8 cellular contexts compared by ENCODE assay signal in the genomic region with DNA sequence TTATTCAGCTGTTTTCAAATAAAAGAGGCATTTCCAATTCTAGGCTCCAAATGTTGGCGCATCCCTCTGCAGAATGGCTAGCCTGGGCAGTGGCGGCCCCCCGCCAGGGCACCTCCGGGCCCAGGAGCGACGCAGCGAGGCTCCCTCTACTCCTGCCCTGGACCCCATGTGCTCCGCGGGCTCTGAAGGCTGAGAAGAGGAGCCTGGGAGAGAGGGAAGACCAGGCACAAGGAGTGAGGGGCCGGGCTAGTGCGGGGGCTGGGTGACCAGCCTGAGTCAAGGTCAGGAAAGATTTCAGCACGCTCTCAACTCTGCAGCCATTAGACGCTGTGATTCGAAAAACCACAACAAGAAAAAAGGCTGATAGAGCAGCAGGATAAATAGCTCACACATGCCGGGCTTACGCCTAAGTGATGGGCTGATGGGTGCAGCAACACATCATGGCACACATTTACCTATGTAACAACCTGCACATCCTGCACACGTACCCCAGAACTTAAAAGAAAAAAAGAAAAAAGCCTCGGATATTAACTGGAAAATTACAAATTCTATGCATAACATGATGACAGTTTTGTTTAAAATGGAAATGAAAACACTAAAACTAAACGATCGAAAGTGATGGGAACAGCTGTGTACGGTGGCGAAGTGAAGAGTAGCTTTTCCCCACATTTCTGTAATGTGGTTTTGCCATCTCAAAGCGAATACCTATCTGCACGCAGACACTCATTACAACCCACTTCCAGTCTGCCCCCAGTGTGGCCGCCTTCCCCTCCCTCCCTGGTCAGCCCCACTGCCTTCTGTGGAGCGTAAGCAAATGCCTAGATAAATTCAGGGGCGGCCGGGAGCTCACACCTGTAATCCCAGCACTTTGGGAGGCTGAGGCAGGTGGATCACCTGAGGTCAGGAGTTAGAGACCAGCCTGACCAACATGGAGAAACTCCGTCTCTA. TPM values are rescaled to one million over a fixed set of nuclear protein-coding genes. Genes with fewer than 3 reads are reported as not detected.
DNase-seq lines count a peak whose midpoint lies in the region; ATAC-seq and TF ChIP-seq lines count a peak whose summit lies in the region.

No MANE protein-coding gene starts in this region.

- H3K27me3 Mint-ChIP-seq in GM23338 (ENCODE audit: insufficient read depth, low read depth, poor library complexity) = peaks cover 2% of the 10 kb centered on the region
- H3K27me3 Mint-ChIP-seq in activated naive CD4-positive, alpha-beta T cell treated with anti-CD3 and anti-CD28 coated beads, Interleukin-2, amount 50 U/mL, for 24 hours = no peaks in the 10 kb centered on the region

- H3K4me3 Mint-ChIP-seq in GM23338 = no peak overlapping the region
- peak overlapping the region; percentile 31 for H3K4me3 Mint-ChIP-seq in activated naive CD4-positive, alpha-beta T cell treated with anti-CD3 and anti-CD28 coated beads, Interleukin-2, amount 50 U/mL, for 24 hours

- peaks cover 6% of the 10 kb centered on the region for H3K36me3 Mint-ChIP-seq in GM23338 (ENCODE audit: low read depth)
- peaks cover 2% of the 10 kb centered on the region for H3K36me3 Mint-ChIP-seq in activated naive CD4-positive, alpha-beta T cell treated with anti-CD3 and anti-CD28 coated beads, Interleukin-2, amount 50 U/mL, for 24 hours

- BruUV-seq in OCI-LY7 (replicated peaks; lab: Mats Ljungman, UMichigan) = no TSS peak

- no peaks in the 10 kb centered on the region for H3K9me3 ChIP-seq in OCI-LY7 (ENCODE audit: low read length)

- peak; percentile 83 for ATAC-seq in GM23338
- ATAC-seq in HG03460 (IDR thresholded peaks at IDR 0.05; ENCODE audit: unreplicated experiment) = no peak

- peaks cover 2% of the 10 kb centered on the region; the same call in 1 of the 2 replicates for H4K20me1 ChIP-seq in GM23338 (replicated peaks; ENCODE audit: insufficient read depth)
- H4K20me1 ChIP-seq in OCI-LY7 (ENCODE audit: insufficient read depth, low read length) = no peaks in the 10 kb centered on the region

- H2AFZ ChIP-seq in GM23338 = no peak overlapping the region
- no peak overlapping the region for H2AFZ ChIP-seq in OCI-LY7 (ENCODE audit: low read length)

- H3K27ac Mint-ChIP-seq in GM23338 = peak overlapping the region; percentile 20; the same call in 1 of the 2 replicates
- H3K27ac Mint-ChIP-seq in activated naive CD4-positive, alpha-beta T cell treated with anti-CD3 and anti-CD28 coated beads, Interleukin-2, amount 50 U/mL, for 24 hours = peak overlapping the region; percentile 31

- H3K4me2 ChIP-seq in GM23338 (no peak overlapping the region), OCI-LY7 (ENCODE audit: low read length) (no peak overlapping the region)

- H3K79me2 ChIP-seq in GM23338 (replicated peaks; ENCODE audit: insufficient read depth) (peaks cover 37% of the 10 kb centered on the region), OCI-LY7 (ENCODE audit: insufficient read depth, low read depth, low read length) (no peaks in the 10 kb centered on the region)

- H3K4me1 Mint-ChIP-seq in GM23338 = peaks cover 16% of the 10 kb centered on the region
- peaks cover 30% of the 10 kb centered on the region for H3K4me1 Mint-ChIP-seq in activated naive CD4-positive, alpha-beta T cell treated with anti-CD3 and anti-CD28 coated beads, Interleukin-2, amount 50 U/mL, for 24 hours

- DNase-seq in GM23338 (ENCODE audit: low spot score) (no peak), iPS-NIHi7 (ENCODE audit: extremely low spot score) (peak; percentile 51), OCI-LY7 (ENCODE audit: low spot score) (no peak), OCI-M2 (lab: John Stamatoyannopoulos, UW; ENCODE audit: unreplicated experiment) (no peak), hippocampal formation (lab: John Stamatoyannopoulos, UW) (no peak)
- peak; percentile 42 to 52 for DNase-seq in stimulated activated CD4-positive, alpha-beta T cell treated with anti-CD3 and anti-CD28 coated beads, Interleukin-2, amount 100 ng/mL, for 24 hours

- peak overlapping the region; percentile 2; the same call in 1 of the 2 replicates for H3K27ac ChIP-seq in GM23338 (ENCODE audit: low read depth)
- H3K27ac ChIP-seq in OCI-LY7 (ENCODE audit: low read depth, low read length, poor library complexity, severe bottlenecking) = no peak overlapping the region

- H3K4me3 ChIP-seq in GM23338 (no peak overlapping the region), OCI-LY7 (ENCODE audit: low read depth, low read length, poor library complexity, severe bottlenecking) (no peak overlapping the region)

- no peaks in the 10 kb centered on the region; the same call in 1 of the 2 replicates for H3K9me2 ChIP-seq in GM23338 (ENCODE audit: insufficient read depth)
- H3K9me2 ChIP-seq in OCI-LY7 (ENCODE audit: insufficient read depth, low read length) = no peaks in the 10 kb centered on the region

- no peaks in the 10 kb centered on the region for H3F3A ChIP-seq in GM23338 (replicated peaks; ENCODE audit: low read depth)

- no peaks in the 10 kb centered on the region for H3K9me3 Mint-ChIP-seq in GM23338
- H3K9me3 Mint-ChIP-seq in activated naive CD4-positive, alpha-beta T cell treated with anti-CD3 and anti-CD28 coated beads, Interleukin-2, amount 50 U/mL, for 24 hours = no peaks in the 10 kb centered on the region

- no peaks in the 10 kb centered on the region for H3K36me3 ChIP-seq in GM23338 (ENCODE audit: insufficient read depth)
- 0 out of 2 replicates have a peak, but pooled peaks cover 2% of the 10 kb centered on the region for H3K36me3 ChIP-seq in OCI-LY7 (ENCODE audit: insufficient read depth, low read length)

- intact Hi-C loops in OCI-LY7 (cut with micrococcal nuclease; ENCODE audit: unreplicated experiment) = no loop called here

- H3K27me3 ChIP-seq in GM23338 (ENCODE audit: insufficient read depth) = no peaks in the 10 kb centered on the region

- POLR2A ChIA-PET in OCI-LY7 (lab: Charles Lee) = interaction anchor here (0.5 kb wide), 1 partner anchor 411 kb away, joined by 3 read pairs; no protein-coding TSS in a partner anchor

- TF ChIP-seq CTCF in GM23338 (conservative IDR thresholded peaks at IDR 0.05; ENCODE audit: low read depth in 2 of 2) (no peak), OCI-LY7 (conservative IDR thresholded peaks at IDR 0.05; ENCODE audit: low read length) (no peak)

- CTCF ChIA-PET in OCI-LY7 (lab: Charles Lee; ENCODE audit: unreplicated experiment) = no interaction called here

- H3K4me1 ChIP-seq in GM23338 (ENCODE audit: insufficient read depth) (no peaks in the 10 kb centered on the region; the same call in 1 of the 2 replicates), OCI-LY7 (ENCODE audit: insufficient read depth, low read length, poor library complexity, severe bottlenecking) (peaks cover 9% of the 10 kb centered on the region)

TF ChIP-seq in GM23338, 12 proteins besides CTCF, POLR2A, EP300 and RAD21 (continues in another document):
- TF ChIP-seq ETS1 (IDR thresholded peaks at IDR 0.05) (no peak), NANOG (IDR thresholded peaks at IDR 0.05; ENCODE audit: borderline replicate concordance) (no peak)

RNA-seq across cellular contexts. Expression of gene MAP1LC3B, which starts 44.4 kb away (rescaled TPM):
- total RNA-seq in GM23338 (2014; rRNA removed; shearing (Covaris generic)) = 35.9 and 42.6 TPM in 2 replicates
- 75.0 and 80.2 TPM in 2 replicates for polyA plus RNA-seq in GM23338 (2016; fragmentation: Nextera tagmentation; extraction: Ambion mirVana)
- total RNA-seq in OCI-LY7 (2014; rRNA removed; shearing (Covaris generic)) = 15.3 and 15.5 TPM in 2 replicates
- 43.8 and 48.5 TPM in 2 replicates for total RNA-seq in OCI-LY7 (2022)

RNA-seq across cellular contexts. Expression of gene FBXO31, which starts 52.9 kb away (rescaled TPM):
- total RNA-seq in GM23338 (2014; rRNA removed; shearing (Covaris generic)) = 11.3 and 23.8 TPM in 2 replicates
- 4.5 and 7.0 TPM in 2 replicates for polyA plus RNA-seq in GM23338 (2016; fragmentation: Nextera tagmentation; extraction: Ambion mirVana)
- 14.5 and 26.0 TPM in 2 replicates for total RNA-seq in OCI-LY7 (2014; rRNA removed; shearing (Covaris generic))
- total RNA-seq in OCI-LY7 (2022) = 25.5 and 32.4 TPM in 2 replicates

RNA-seq across cellular contexts. Expression of gene ZCCHC14, which starts 56.3 kb away (rescaled TPM):
- total RNA-seq in GM23338 (2014; rRNA removed; shearing (Covaris generic)) = 22.4 and 31.2 TPM in 2 replicates
- polyA plus RNA-seq in GM23338 (2016; fragmentation: Nextera tagmentation; extraction: Ambion mirVana) = 6.8 and 7.6 TPM in 2 replicates
- 6.0 and 8.5 TPM in 2 replicates for total RNA-seq in OCI-LY7 (2014; rRNA removed; shearing (Covaris generic))
- 17.1 and 19.6 TPM in 2 replicates for total RNA-seq in OCI-LY7 (2022)

Comparison
In these comparisons a context has a peak if more than half of its experiments do, and no peak if none do; other contexts are left out.
1. DNase-seq: peak in iPS-NIHi7 (single experiment) and stimulated activated CD4-positive, alpha-beta T cell treated with anti-CD3 and anti-CD28 coated beads, Interleukin-2, amount 100 ng/mL, for 24 hours (2 of 2); none in GM23338 (single experiment), OCI-LY7 (single experiment), OCI-M2 (single experiment) and hippocampal formation (0 of 2).